Comparison of ENCODE assay signal across 9 cellular contexts in the genomic region with DNA sequence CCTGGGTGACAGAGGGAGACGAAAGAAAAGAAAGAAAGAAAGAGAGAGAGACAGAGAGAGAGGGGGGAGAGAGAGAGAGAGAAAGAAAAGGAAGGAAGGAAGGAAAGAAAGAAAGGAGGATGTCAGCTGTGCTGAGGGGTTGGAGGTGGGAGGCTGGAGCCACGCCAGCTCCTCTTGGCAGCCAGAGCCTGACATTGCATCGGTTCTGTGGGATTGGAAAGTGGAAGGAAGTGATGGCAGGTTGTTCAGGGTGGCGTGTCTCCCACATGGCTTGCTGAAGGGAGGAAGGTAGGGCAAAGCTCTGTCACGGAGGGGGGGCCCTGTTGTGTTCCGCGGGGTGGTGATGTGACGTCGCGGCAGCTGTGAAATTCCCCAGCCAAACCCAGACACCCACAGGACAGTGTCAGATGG. TPM values are rescaled to one million over a fixed set of nuclear protein-coding genes. Genes with fewer than 3 reads are reported as not detected.
DNase-seq lines count a peak whose midpoint lies in the region; ATAC-seq lines count a peak whose summit lies in the region.
"Had no signal": no experiment of that assay in that cellular context is flagged by ENCODE, and none has a peak within 500 bp of the region (broad histone marks: within the 10 kb centered on the region; RNA-seq: fewer than 3 reads in every experiment).

No MANE protein-coding gene starts in this region.

- H2AFZ ChIP-seq in trophoblast cell (ENCODE audit: insufficient read depth, low read length, poor library complexity) = no peak overlapping the region

- peaks cover 73% of the 10 kb centered on the region for H3K4me1 ChIP-seq in CD4-positive, CD25-positive, alpha-beta regulatory T cell (ENCODE audit: control insufficient read depth, insufficient read depth, low read length, poor library complexity, severe bottlenecking)
- H3K4me1 ChIP-seq in trophoblast cell (ENCODE audit: control insufficient read depth in 1 of 2, insufficient read depth in 2 of 2, low read length in 2 of 2) (no peaks in the 10 kb centered on the region), HAP-1 (no peaks in the 10 kb centered on the region)

- H3K27me3 Mint-ChIP-seq in CD4-positive, CD25-positive, alpha-beta regulatory T cell = no peaks in the 10 kb centered on the region

- peak in 2 of 3 donors; percentile 38 to 64 for DNase-seq in CD4-positive, CD25-positive, alpha-beta regulatory T cell
- DNase-seq in T-helper 9 cell (peak; percentile 69), trophoblast cell (peak; percentile 18 to 30), DMS114 treated with DMSO at 0.1 percent for 48 hours (lab: John Stamatoyannopoulos, UW; ENCODE audit: unreplicated experiment) (no peak), hepatic stellate cell (ENCODE audit: low spot score) (no peak), HAP-1 (ENCODE audit: low spot score in 2 of 2) (no peak)
- peak; percentile 59 for DNase-seq in activated gamma-delta T cell treated with anti-CD3 and anti-CD28 coated beads, Interleukin-2, amount 50 U/mL, for 16 hours (ENCODE audit: low read depth)

- H3K4me3 Mint-ChIP-seq in CD4-positive, CD25-positive, alpha-beta regulatory T cell = peak overlapping the region; percentile 16 to 80 (median 72)
- H3K4me3 Mint-ChIP-seq: WTC11 had no signal

- no CpG with 5 or more reads among the region's 10 CpGs for WGBS in trophoblast cell (ENCODE audit: extremely low coverage, insufficient coverage, insufficient read length)

- H3K79me1 ChIP-seq in trophoblast cell (ENCODE audit: low read length) = no peaks in the 10 kb centered on the region

- no peak overlapping the region for H2BK120ac ChIP-seq in trophoblast cell (ENCODE audit: insufficient read depth, low read length, poor library complexity)

- peaks cover 42% of the 10 kb centered on the region for H3K36me3 Mint-ChIP-seq in CD4-positive, CD25-positive, alpha-beta regulatory T cell
- H3K36me3 Mint-ChIP-seq: WTC11 had no signal

- no peak overlapping the region for H3K23ac ChIP-seq in trophoblast cell (ENCODE audit: low read length)

- H3K9me3 Mint-ChIP-seq in CD4-positive, CD25-positive, alpha-beta regulatory T cell = no peaks in the 10 kb centered on the region
- H3K9me3 Mint-ChIP-seq: WTC11 had no signal

- no peak overlapping the region for H2BK5ac ChIP-seq in trophoblast cell (ENCODE audit: low read depth, low read length, poor library complexity)

- no peak overlapping the region for H3K14ac ChIP-seq in trophoblast cell (ENCODE audit: low read length)

- H3K27ac ChIP-seq in CD4-positive, CD25-positive, alpha-beta regulatory T cell (ENCODE audit: insufficient read depth, low read length, poor library complexity, severe bottlenecking) = peak overlapping the region; percentile 86
- no peak overlapping the region for H3K27ac ChIP-seq in trophoblast cell (ENCODE audit: low read depth, low read length)

- H3K9ac ChIP-seq in trophoblast cell (ENCODE audit: low read length) = no peak overlapping the region

- peak overlapping the region; percentile 89 to 100 (median 93) for H3K27ac Mint-ChIP-seq in CD4-positive, CD25-positive, alpha-beta regulatory T cell
- H3K27ac Mint-ChIP-seq: WTC11 had no signal

- in situ Hi-C loops in HAP-1 (cut with MboI; ENCODE audit: low sequenced_read_pairs) = loop anchor here (5.0 kb wide), 1 partner anchor 94 kb away; no protein-coding TSS in a partner anchor

- H3K79me2 ChIP-seq in trophoblast cell (ENCODE audit: control insufficient read depth, insufficient read depth, low read length, poor library complexity) = no peaks in the 10 kb centered on the region

- no peak overlapping the region for H3K4ac ChIP-seq in trophoblast cell (ENCODE audit: low read depth, low read length)

- H3K9me3 ChIP-seq in CD4-positive, CD25-positive, alpha-beta regulatory T cell (ENCODE audit: control insufficient read depth in 2 of 2, low read length in 2 of 2) = no peaks in the 10 kb centered on the region
- peaks cover 2% of the 10 kb centered on the region for H3K9me3 ChIP-seq in trophoblast cell (ENCODE audit: insufficient read depth, low read depth, low read length)
- no peaks in the 10 kb centered on the region for H3K9me3 ChIP-seq in HAP-1

- no peak overlapping the region for H4K12ac ChIP-seq in trophoblast cell (ENCODE audit: low read depth, low read length)

- no peak overlapping the region for H3K4me2 ChIP-seq in trophoblast cell (ENCODE audit: low read length)

- peaks cover 55% of the 10 kb centered on the region for H3K36me3 ChIP-seq in CD4-positive, CD25-positive, alpha-beta regulatory T cell (ENCODE audit: control insufficient read depth, insufficient read depth, low read length)
- H3K36me3 ChIP-seq in trophoblast cell (ENCODE audit: control insufficient read depth in 1 of 2, insufficient read depth in 2 of 2, low read length in 2 of 2) = no peaks in the 10 kb centered on the region
- H3K36me3 ChIP-seq in HAP-1 (replicated peaks) = no peaks in the 10 kb centered on the region

- peaks cover 20 to 85% (median 68%) of the 10 kb centered on the region in 4 donors for H3K4me1 Mint-ChIP-seq in CD4-positive, CD25-positive, alpha-beta regulatory T cell

- no peak overlapping the region for H4K8ac ChIP-seq in trophoblast cell (ENCODE audit: low read depth, low read length)

- no peak overlapping the region for H4K91ac ChIP-seq in trophoblast cell (ENCODE audit: low read depth, low read length)

- ATAC-seq in CD4-positive, CD25-positive, alpha-beta regulatory T cell (ENCODE audit: low read depth in 2 of 2) = peak in 1 of 2 donors; percentile 16
- ATAC-seq in GM21737 (IDR thresholded peaks at IDR 0.05; ENCODE audit: unreplicated experiment) = no peak
- ATAC-seq: WTC11 had no signal

- no peak overlapping the region for H2BK12ac ChIP-seq in trophoblast cell (ENCODE audit: low read length)

- H2AK5ac ChIP-seq in trophoblast cell (ENCODE audit: low read length) = no peak overlapping the region

- no peak overlapping the region for H3K18ac ChIP-seq in trophoblast cell (ENCODE audit: low read length)

- H3K4me3 ChIP-seq in CD4-positive, CD25-positive, alpha-beta regulatory T cell (ENCODE audit: low read depth, low read length) = peak overlapping the region; percentile 22
- no peak overlapping the region for H3K4me3 ChIP-seq in trophoblast cell (ENCODE audit: low read depth, low read length)
- no peak overlapping the region for H3K4me3 ChIP-seq in HAP-1

- no peaks in the 10 kb centered on the region for H3K27me3 ChIP-seq in CD4-positive, CD25-positive, alpha-beta regulatory T cell (ENCODE audit: control insufficient read depth, insufficient read depth, low read length)
- H3K27me3 ChIP-seq in trophoblast cell (ENCODE audit: insufficient read depth, low read length) (no peaks in the 10 kb centered on the region), HAP-1 (ENCODE audit: low read depth) (no peaks in the 10 kb centered on the region)

RNA-seq across cellular contexts. Expression of gene EIF2D, which starts 30.7 kb away (rescaled TPM):
- total RNA-seq in CD4-positive, CD25-positive, alpha-beta regulatory T cell = 35.7 TPM
- polyA plus RNA-seq in CD4-positive, CD25-positive, alpha-beta regulatory T cell = 10 to 100 TPM; 21.3 to 32.6 (median 26.7) TPM
- polyA plus RNA-seq in trophoblast cell (2013) = 19.3 and 20.7 TPM in 2 replicates

RNA-seq across cellular contexts. Expression of gene DYRK3, which starts 53.8 kb away (rescaled TPM):
- total RNA-seq in CD4-positive, CD25-positive, alpha-beta regulatory T cell = 0.67 TPM
- under 1 TPM in 1 of 4 donors, not detected in 3; 0.32 TPM for polyA plus RNA-seq in CD4-positive, CD25-positive, alpha-beta regulatory T cell
- 0.15 and 0.19 TPM in 2 replicates for polyA plus RNA-seq in trophoblast cell (2013)

Comparison
In these comparisons a context has a peak if more than half of its experiments do, and no peak if none do; other contexts are left out.
1. DNase-seq: peak in CD4-positive, CD25-positive, alpha-beta regulatory T cell (2 of 3), T-helper 9 cell (single experiment), activated gamma-delta T cell treated with anti-CD3 and anti-CD28 coated beads, Interleukin-2, amount 50 U/mL, for 16 hours (single experiment) and trophoblast cell (2 of 2); none in DMS114 treated with DMSO at 0.1 percent for 48 hours (single experiment), hepatic stellate cell (single experiment) and HAP-1 (0 of 2).